Comparison of ENCODE assay signal across 8 cellular contexts in genomic region chr10:100827819-100828743, GRCh38.
DNase-seq lines count a peak whose midpoint lies in the region; ATAC-seq and TF ChIP-seq lines count a peak whose summit lies in the region.

No MANE protein-coding gene starts in this region.

- peak; percentile 59 for DNase-seq in GM03348 (ENCODE audit: low spot score)
- DNase-seq in MM.1S = peak; percentile 58
- peak; percentile 17 for DNase-seq in stimulated activated naive B cell treated with anti-CD40 and anti-IgM and Interleukin-4, amounts not matched to agents 10 μg/mL and 1 μg/mL and 100 μg/mL, for 72 hours
- no peak for DNase-seq in cerebellum (ENCODE audit: low spot score)
- DNase-seq in ureter (ENCODE audit: low spot score) = no peak
- DNase-seq in amniotic stem cell (lab: John Stamatoyannopoulos, UW) = no peak

- no peak overlapping the region for H3K27ac ChIP-seq in MM.1S (ENCODE audit: low read length)
- no peak overlapping the region for H3K27ac ChIP-seq in iPS-18a (ENCODE audit: low read length)

- peak overlapping the region; percentile 90 for H3K4me3 Mint-ChIP-seq in activated naive CD4-positive, alpha-beta T cell treated with anti-CD3 and anti-CD28 coated beads, Interleukin-2, amount 50 U/mL, for 24 hours
- peak overlapping the region; percentile 76 to 81 for H3K4me3 Mint-ChIP-seq in stimulated activated naive B cell treated with anti-CD40 and anti-IgM and Interleukin-4, amounts not matched to agents 10 μg/mL and 1 μg/mL and 100 μg/mL, for 72 hours

- H3K36me3 Mint-ChIP-seq in activated naive CD4-positive, alpha-beta T cell treated with anti-CD3 and anti-CD28 coated beads, Interleukin-2, amount 50 U/mL, for 24 hours = no peaks in the 10 kb centered on the region
- H3K36me3 Mint-ChIP-seq in stimulated activated naive B cell treated with anti-CD40 and anti-IgM and Interleukin-4, amounts not matched to agents 10 μg/mL and 1 μg/mL and 100 μg/mL, for 72 hours = peaks cover 0 to 2% of the 10 kb centered on the region in 2 donors

- H3K27ac Mint-ChIP-seq in activated naive CD4-positive, alpha-beta T cell treated with anti-CD3 and anti-CD28 coated beads, Interleukin-2, amount 50 U/mL, for 24 hours = no peak overlapping the region
- peak overlapping the region; percentile 2 for H3K27ac Mint-ChIP-seq in stimulated activated naive B cell treated with anti-CD40 and anti-IgM and Interleukin-4, amounts not matched to agents 10 μg/mL and 1 μg/mL and 100 μg/mL, for 72 hours

- 0 out of 2 replicates have a peak, but pooled peaks cover 8% of the 10 kb centered on the region for H3K4me1 ChIP-seq in MM.1S (ENCODE audit: low read length)
- H3K4me1 ChIP-seq in iPS-18a (ENCODE audit: control insufficient read depth, low read depth, low read length) = peaks cover 10% of the 10 kb centered on the region

- no peaks in the 10 kb centered on the region for H3K9me3 ChIP-seq in MM.1S (replicated peaks; ENCODE audit: insufficient read depth, low read length)
- H3K9me3 ChIP-seq in iPS-18a (ENCODE audit: control insufficient read depth, low read depth, low read length) = no peaks in the 10 kb centered on the region

- peaks cover 35% of the 10 kb centered on the region for H3K4me1 Mint-ChIP-seq in activated naive CD4-positive, alpha-beta T cell treated with anti-CD3 and anti-CD28 coated beads, Interleukin-2, amount 50 U/mL, for 24 hours
- H3K4me1 Mint-ChIP-seq in stimulated activated naive B cell treated with anti-CD40 and anti-IgM and Interleukin-4, amounts not matched to agents 10 μg/mL and 1 μg/mL and 100 μg/mL, for 72 hours = peaks cover 30 to 49% of the 10 kb centered on the region in 2 donors

- H2AFZ ChIP-seq in MM.1S (ENCODE audit: low read length) = peak overlapping the region; percentile 74

- no peaks in the 10 kb centered on the region for H3K36me3 ChIP-seq in MM.1S (replicated peaks; ENCODE audit: insufficient read depth, low read length)
- no peaks in the 10 kb centered on the region for H3K36me3 ChIP-seq in iPS-18a (ENCODE audit: control insufficient read depth, low read depth, low read length)

- H3K9ac ChIP-seq in MM.1S (ENCODE audit: low read length) (no peak overlapping the region), iPS-18a (ENCODE audit: low read length) (no peak overlapping the region)

- no peaks in the 10 kb centered on the region for H3K9me3 Mint-ChIP-seq in activated naive CD4-positive, alpha-beta T cell treated with anti-CD3 and anti-CD28 coated beads, Interleukin-2, amount 50 U/mL, for 24 hours
- H3K9me3 Mint-ChIP-seq in stimulated activated naive B cell treated with anti-CD40 and anti-IgM and Interleukin-4, amounts not matched to agents 10 μg/mL and 1 μg/mL and 100 μg/mL, for 72 hours = no peaks in the 10 kb centered on the region

- TF ChIP-seq CTCF in MM.1S (IDR thresholded peaks at IDR 0.05; ENCODE audit: low read length) = peak; percentile 21; the same call in 1 of the 2 replicates

- H3K27me3 ChIP-seq in MM.1S (replicated peaks; ENCODE audit: insufficient read depth, low read length) (peaks cover 88% of the 10 kb centered on the region), iPS-18a (ENCODE audit: control insufficient read depth, insufficient read depth, low read length) (peaks cover 100% of the 10 kb centered on the region)

- H3F3A ChIP-seq in MM.1S (ENCODE audit: insufficient read depth, low read length) = no peaks in the 10 kb centered on the region

- H4K20me1 ChIP-seq in MM.1S (ENCODE audit: insufficient read depth, low read length) = no peaks in the 10 kb centered on the region

- peak overlapping the region; percentile 96 for H3K4me2 ChIP-seq in MM.1S (ENCODE audit: low read depth, low read length)

- H3K9me2 ChIP-seq in MM.1S (replicated peaks; ENCODE audit: insufficient read depth, low read length) = no peaks in the 10 kb centered on the region

- ATAC-seq in stimulated activated naive B cell treated with anti-CD40 and anti-IgM and Interleukin-4, amounts not matched to agents 10 μg/mL and 1 μg/mL and 100 μg/mL, for 72 hours (replicated peaks) = peak; percentile 43 to 46

- H3K27me3 Mint-ChIP-seq in activated naive CD4-positive, alpha-beta T cell treated with anti-CD3 and anti-CD28 coated beads, Interleukin-2, amount 50 U/mL, for 24 hours = peaks cover 66% of the 10 kb centered on the region
- peaks cover 56 to 68% of the 10 kb centered on the region in 2 donors for H3K27me3 Mint-ChIP-seq in stimulated activated naive B cell treated with anti-CD40 and anti-IgM and Interleukin-4, amounts not matched to agents 10 μg/mL and 1 μg/mL and 100 μg/mL, for 72 hours

- peak overlapping the region; percentile 60 for H3K4me3 ChIP-seq in MM.1S (ENCODE audit: low read length)
- peak overlapping the region; percentile 39 for H3K4me3 ChIP-seq in iPS-18a (ENCODE audit: low read length)

- no peaks in the 10 kb centered on the region for H3K79me2 ChIP-seq in MM.1S (ENCODE audit: low read length)

Comparison
In these comparisons a context has a peak if more than half of its experiments do, and no peak if none do; other contexts are left out.
1. DNase-seq: peak in GM03348 (single experiment), MM.1S (single experiment) and stimulated activated naive B cell treated with anti-CD40 and anti-IgM and Interleukin-4, amounts not matched to agents 10 μg/mL and 1 μg/mL and 100 μg/mL, for 72 hours (single experiment); none in cerebellum (single experiment), ureter (single experiment) and amniotic stem cell (single experiment).